ENCODE assay signal across 21 cellular contexts in genomic region chr15:44101286-44101685, GRCh38.
DNase-seq lines count a peak whose midpoint lies in the region; ATAC-seq lines count a peak whose summit lies in the region.
"Had no signal": no experiment of that assay in that cellular context is flagged by ENCODE, and none has a peak within 500 bp of the region (broad histone marks: within the 10 kb centered on the region; RNA-seq: fewer than 3 reads in every experiment).

No MANE protein-coding gene starts in this region.

- H3K4me3 ChIP-seq in skeletal muscle cell (ENCODE audit: low read depth, low read length): no peak overlapping the region
- H3K4me3 ChIP-seq: ascending aorta, gastroesophageal sphincter, HAP-1, thyroid gland had no signal

- no peak for ATAC-seq in GM21786 (IDR thresholded peaks at IDR 0.05; ENCODE audit: unreplicated experiment)
- ATAC-seq: activated CD8-positive, alpha-beta T cell treated with anti-CD3 and anti-CD28 coated beads for 36 hours; gastroesophageal sphincter; left colon; stimulated activated naive B cell treated with anti-CD40 and anti-IgM and Interleukin-4, amounts not matched to agents 10 μg/mL and 1 μg/mL and 100 μg/mL, for 72 hours had no signal

- DNase-seq in LHCN-M2 (ENCODE audit: low read depth): peak; percentile 32
- DNase-seq in astrocyte of the hippocampus (ENCODE audit: low read depth, low spot score): peak; percentile 58
- DNase-seq in fibroblast of peridontal ligament (ENCODE audit: extremely low read depth): peak; percentile 69
- DNase-seq in skeletal muscle cell (ENCODE audit: low read depth): peak; percentile 48
- no peak for DNase-seq in NCI-H2171 (lab: John Stamatoyannopoulos, UW)
- no peak for DNase-seq in activated CD8-positive, alpha-beta memory T cell treated with anti-CD3 and anti-CD28 coated beads for 24 hours
- DNase-seq: activated CD8-positive, alpha-beta T cell treated with anti-CD3 and anti-CD28 coated beads for 36 hours; activated naive CD4-positive, alpha-beta T cell treated with anti-CD3 and anti-CD28 coated beads for 36 hours; activated T-cell treated with anti-CD3 and anti-CD28 coated beads, Interleukin-2, amount 50 U/mL, for 24 hours; Karpas-422; left colon; NCI-H1092 treated with DMSO at 0.1 percent for 48 hours; NCI-H2029 treated with DMSO at 0.1 percent for 48 hours; NCI-H446; stimulated activated CD4-positive, alpha-beta T cell treated with anti-CD3 and anti-CD28 coated beads, Interleukin-1b, Interleukin-23, amount 100 ng/mL, for 48 hours; stimulated activated naive B cell treated with anti-CD40 and anti-IgM and Interleukin-4, amounts not matched to agents 10 μg/mL and 1 μg/mL and 100 μg/mL, for 72 hours; thyroid gland had no signal

Comparison
In these comparisons a context has a peak if more than half of its experiments do, and no peak if none do; other contexts are left out.
1. DNase-seq: peak in LHCN-M2 (single experiment), astrocyte of the hippocampus (single experiment), fibroblast of peridontal ligament (single experiment) and skeletal muscle cell (single experiment); none in NCI-H2171 (single experiment) and activated CD8-positive, alpha-beta memory T cell treated with anti-CD3 and anti-CD28 coated beads for 24 hours (single experiment).